In the genomic region with DNA sequence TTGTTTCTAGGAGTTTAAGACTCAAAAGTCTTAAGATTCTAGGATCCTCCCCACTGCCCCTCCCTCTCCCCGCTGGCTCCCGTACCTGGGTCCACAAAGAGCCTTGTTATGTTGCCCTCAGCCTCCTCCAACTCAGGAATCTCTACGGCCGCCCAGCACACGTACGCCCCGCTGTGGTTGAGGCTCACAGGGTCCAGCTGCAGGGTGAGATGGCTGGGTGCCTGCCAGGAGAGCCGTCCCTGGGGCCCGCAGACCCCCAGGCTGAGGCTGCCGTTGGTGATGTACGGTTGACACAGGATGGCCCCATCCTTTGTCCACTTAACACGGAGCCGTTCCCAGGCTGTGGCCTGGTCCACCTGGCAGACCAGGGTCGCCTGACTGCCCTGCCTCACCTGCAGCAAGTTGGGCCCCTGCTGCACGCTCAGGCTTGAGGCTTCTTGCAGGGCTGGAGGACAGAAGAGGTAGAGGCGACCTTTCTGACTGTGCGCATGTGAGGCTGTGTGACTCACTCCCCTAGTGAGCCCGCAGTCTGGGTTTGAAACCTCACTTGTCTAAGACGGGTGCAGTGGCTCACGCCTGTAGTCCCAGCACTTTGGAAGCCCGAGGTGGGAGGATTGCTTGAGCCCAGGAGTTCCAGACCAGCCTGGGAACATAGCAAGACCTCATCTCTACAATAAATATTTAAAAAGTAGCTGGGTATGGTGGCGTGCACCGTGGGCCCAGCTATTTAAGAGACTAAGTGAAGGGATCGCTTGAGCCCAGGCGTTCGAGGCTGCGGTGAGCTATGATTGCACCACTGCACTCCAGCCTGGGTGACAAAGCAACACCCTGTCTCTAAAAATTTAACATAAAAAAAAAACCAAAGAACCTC, we compare ENCODE assay signal across 18 cellular contexts. TPM values are rescaled to one million over a fixed set of nuclear protein-coding genes. Genes with fewer than 3 reads are reported as not detected.
DNase-seq lines count a peak whose midpoint lies in the region; ATAC-seq and TF ChIP-seq lines count a peak whose summit lies in the region.
"Had no signal": no experiment of that assay in that cellular context is flagged by ENCODE, and none has a peak within 500 bp of the region (broad histone marks: within the 10 kb centered on the region; RNA-seq: fewer than 3 reads in every experiment).

No MANE protein-coding gene starts in this region.

- H2AFZ ChIP-seq in neural progenitor cell (replicated peaks): peak overlapping the region; percentile 26
- H2AFZ ChIP-seq: PC-9 had no signal

- no peaks in the 10 kb centered on the region for H4K20me1 ChIP-seq in neural progenitor cell (ENCODE audit: low read depth)

- no peaks in the 10 kb centered on the region for H3K9me3 ChIP-seq in HUES6 (ENCODE audit: control insufficient read depth, insufficient read depth, low read depth, low read length)
- no peaks in the 10 kb centered on the region for H3K9me3 ChIP-seq in neural progenitor cell (ENCODE audit: low read depth)
- H3K9me3 ChIP-seq: esophagus squamous epithelium, right atrium auricular region had no signal

- peak overlapping the region; percentile 67 for H3K27ac Mint-ChIP-seq in T-helper 1 cell treated with Interleukin-12 subunit alpha and Interleukin-12 subunit beta and Interleukin-4 antibody, amounts not matched to agents 30 μg/mL and 1 μg/mL, for 36 hours
- no peak overlapping the region for H3K27ac Mint-ChIP-seq in activated T-helper 17 cell treated with anti-CD3 and anti-CD28 coated beads, Interleukin-2, amount 50 U/mL, for 72 hours
- H3K27ac Mint-ChIP-seq in neural progenitor cell: no peak overlapping the region
- H3K27ac Mint-ChIP-seq: naive B cell had no signal

- H3K4me3 ChIP-seq in HUES6 (ENCODE audit: low read depth, low read length): no peak overlapping the region
- H3K4me3 ChIP-seq in neural progenitor cell: no peak overlapping the region
- H3K4me3 ChIP-seq: esophagus squamous epithelium, PC-9, right atrium auricular region had no signal

- ATAC-seq in activated T-helper 17 cell treated with anti-CD3 and anti-CD28 coated beads, Interleukin-2, amount 50 U/mL, for 72 hours (replicated peaks): peak; percentile 85
- ATAC-seq in GM19455 (IDR thresholded peaks at IDR 0.05; ENCODE audit: unreplicated experiment): no peak
- no peak for ATAC-seq in GM19463 (IDR thresholded peaks at IDR 0.05; ENCODE audit: unreplicated experiment)
- ATAC-seq: left lobe of liver had no signal

- H3K27me3 Mint-ChIP-seq in T-helper 1 cell treated with Interleukin-12 subunit alpha and Interleukin-12 subunit beta and Interleukin-4 antibody, amounts not matched to agents 30 μg/mL and 1 μg/mL, for 36 hours (ENCODE audit: low read depth): no peaks in the 10 kb centered on the region
- no peaks in the 10 kb centered on the region for H3K27me3 Mint-ChIP-seq in activated T-helper 17 cell treated with anti-CD3 and anti-CD28 coated beads, Interleukin-2, amount 50 U/mL, for 72 hours
- H3K27me3 Mint-ChIP-seq in neural progenitor cell (ENCODE audit: insufficient read depth, low read depth): peaks cover 6% of the 10 kb centered on the region

- no peaks in the 10 kb centered on the region for H3K79me2 ChIP-seq in neural progenitor cell (ENCODE audit: low read depth)

- no peak overlapping the region for H3K27ac ChIP-seq in HUES6 (ENCODE audit: low read depth, low read length)
- H3K27ac ChIP-seq in neural progenitor cell: no peak overlapping the region
- H3K27ac ChIP-seq: esophagus squamous epithelium, PC-9, right atrium auricular region had no signal

- peaks cover 10% of the 10 kb centered on the region for H3K36me3 Mint-ChIP-seq in T-helper 1 cell treated with Interleukin-12 subunit alpha and Interleukin-12 subunit beta and Interleukin-4 antibody, amounts not matched to agents 30 μg/mL and 1 μg/mL, for 36 hours (ENCODE audit: low read depth)
- no peaks in the 10 kb centered on the region for H3K36me3 Mint-ChIP-seq in activated T-helper 17 cell treated with anti-CD3 and anti-CD28 coated beads, Interleukin-2, amount 50 U/mL, for 72 hours (ENCODE audit: low read depth)
- no peaks in the 10 kb centered on the region for H3K36me3 Mint-ChIP-seq in neural progenitor cell
- H3K36me3 Mint-ChIP-seq: naive B cell had no signal

- H3K4me3 Mint-ChIP-seq in T-helper 1 cell treated with Interleukin-12 subunit alpha and Interleukin-12 subunit beta and Interleukin-4 antibody, amounts not matched to agents 30 μg/mL and 1 μg/mL, for 36 hours: no peak overlapping the region
- no peak overlapping the region for H3K4me3 Mint-ChIP-seq in activated T-helper 17 cell treated with anti-CD3 and anti-CD28 coated beads, Interleukin-2, amount 50 U/mL, for 72 hours
- no peak overlapping the region for H3K4me3 Mint-ChIP-seq in neural progenitor cell

- peak; percentile 11 for TF ChIP-seq CTCF in neural progenitor cell (IDR thresholded peaks at IDR 0.05)

- H3K9me3 Mint-ChIP-seq in T-helper 1 cell treated with Interleukin-12 subunit alpha and Interleukin-12 subunit beta and Interleukin-4 antibody, amounts not matched to agents 30 μg/mL and 1 μg/mL, for 36 hours: no peaks in the 10 kb centered on the region
- no peaks in the 10 kb centered on the region for H3K9me3 Mint-ChIP-seq in activated T-helper 17 cell treated with anti-CD3 and anti-CD28 coated beads, Interleukin-2, amount 50 U/mL, for 72 hours
- H3K9me3 Mint-ChIP-seq in neural progenitor cell: peaks cover 2% of the 10 kb centered on the region

- H3K9ac ChIP-seq in HUES6 (ENCODE audit: low read length): peak overlapping the region; percentile 31
- no peak overlapping the region for H3K9ac ChIP-seq in neural progenitor cell

- peaks cover 5% of the 10 kb centered on the region for H3F3A ChIP-seq in neural progenitor cell (ENCODE audit: low read depth)

- H3K4me1 ChIP-seq in HUES6 (ENCODE audit: control insufficient read depth, insufficient read depth, low read length) (peaks cover 13% of the 10 kb centered on the region), neural progenitor cell (peaks cover 10% of the 10 kb centered on the region)
- H3K4me1 ChIP-seq: esophagus squamous epithelium, right atrium auricular region had no signal

- peaks cover 18% of the 10 kb centered on the region for H3K4me1 Mint-ChIP-seq in T-helper 1 cell treated with Interleukin-12 subunit alpha and Interleukin-12 subunit beta and Interleukin-4 antibody, amounts not matched to agents 30 μg/mL and 1 μg/mL, for 36 hours (ENCODE audit: low read depth)
- no peaks in the 10 kb centered on the region for H3K4me1 Mint-ChIP-seq in activated T-helper 17 cell treated with anti-CD3 and anti-CD28 coated beads, Interleukin-2, amount 50 U/mL, for 72 hours
- peaks cover 8% of the 10 kb centered on the region for H3K4me1 Mint-ChIP-seq in neural progenitor cell

- DNase-seq in T-helper 1 cell: no peak
- peak; percentile 19 for DNase-seq in neural progenitor cell (ENCODE audit: low spot score)
- no peak for DNase-seq in NCI-H510A treated with DMSO at 0.1 percent for 48 hours (lab: John Stamatoyannopoulos, UW)
- DNase-seq: cortex of kidney, esophagus squamous epithelium, hippocampal formation, naive B cell, NCI-H1048, NCI-H345, PC-9 had no signal

- H3K27me3 ChIP-seq in HUES6 (ENCODE audit: control insufficient read depth, insufficient read depth, low read length) (no peaks in the 10 kb centered on the region), neural progenitor cell (no peaks in the 10 kb centered on the region)
- H3K27me3 ChIP-seq: right atrium auricular region had no signal

- H3K4me2 ChIP-seq in neural progenitor cell: no peak overlapping the region
- H3K4me2 ChIP-seq: PC-9 had no signal

- H3K36me3 ChIP-seq in HUES6 (ENCODE audit: control insufficient read depth, insufficient read depth, low read length): no peaks in the 10 kb centered on the region
- no peaks in the 10 kb centered on the region for H3K36me3 ChIP-seq in neural progenitor cell
- H3K36me3 ChIP-seq: esophagus squamous epithelium, right atrium auricular region had no signal

RNA-seq across cellular contexts. Expression of a gene that starts 4.1 kb away (rescaled TPM):
- 1 to 10 TPM; 2.5 to 4.1 TPM for total RNA-seq in activated T-helper 17 cell treated with anti-CD3 and anti-CD28 coated beads, Interleukin-2, amount 50 U/mL, for 72 hours
- 0.19 and 1.3 TPM in 2 replicates for total RNA-seq in neural progenitor cell (ENCODE audit: low replicate concordance)
- total RNA-seq: A172, PC-9 had no signal

RNA-seq across cellular contexts. Expression of a gene that starts 6.3 kb away (rescaled TPM):
- 10 to 100 TPM in 1 of 2 donors, 1 to 10 TPM in 1; 8.3 to 13.1 TPM for total RNA-seq in activated T-helper 17 cell treated with anti-CD3 and anti-CD28 coated beads, Interleukin-2, amount 50 U/mL, for 72 hours
- total RNA-seq in neural progenitor cell (ENCODE audit: low replicate concordance): 48.3 and 104 TPM in 2 replicates
- total RNA-seq: PC-9, right atrium auricular region had no signal

RNA-seq across cellular contexts. Expression of a gene that starts 19.1 kb away (rescaled TPM):
- total RNA-seq in activated T-helper 17 cell treated with anti-CD3 and anti-CD28 coated beads, Interleukin-2, amount 50 U/mL, for 72 hours: not detected
- 0.34 TPM in 1 of 2 replicates, not detected in the other for total RNA-seq in neural progenitor cell (ENCODE audit: low replicate concordance)
- total RNA-seq: esophagus squamous epithelium, PC-9 had no signal

RNA-seq across cellular contexts. Expression of a gene that starts 40.5 kb away (rescaled TPM):
- 10 to 100 TPM; 13.3 to 17.4 TPM for total RNA-seq in activated T-helper 17 cell treated with anti-CD3 and anti-CD28 coated beads, Interleukin-2, amount 50 U/mL, for 72 hours
- 5.7 and 6.8 TPM in 2 replicates for total RNA-seq in neural progenitor cell (ENCODE audit: low replicate concordance)

RNA-seq across cellular contexts. Expression of a gene that starts 45.2 kb away (rescaled TPM):
- total RNA-seq in activated T-helper 17 cell treated with anti-CD3 and anti-CD28 coated beads, Interleukin-2, amount 50 U/mL, for 72 hours: 10 to 100 TPM; 15.5 to 19.7 TPM
- total RNA-seq in neural progenitor cell (ENCODE audit: low replicate concordance): 10.6 and 30.4 TPM in 2 replicates
